ENCODE assay signal across 27 cellular contexts in genomic region chr2:32691678-32692077, GRCh38.
"Had no signal": no experiment of that assay in that cellular context is flagged by ENCODE, and none has a peak within 500 bp of the region (broad histone marks: within the 10 kb centered on the region; RNA-seq: fewer than 3 reads in every experiment).

No MANE protein-coding gene starts in this region.

- ATAC-seq: psoas muscle; right cardiac atrium; right lobe of liver; stimulated activated effector memory CD8-positive, alpha-beta T cell treated with anti-CD3 and anti-CD28 coated beads, Interleukin-12 subunit alpha, Interleukin-12 subunit beta, amount 100 ng/mL, for 72 hours; stimulated activated naive B cell treated with anti-CD40 and anti-IgM and Interleukin-4, amounts not matched to agents 10 μg/mL and 1 μg/mL and 100 μg/mL, for 72 hours had no signal

- H3K4me3 ChIP-seq: neural progenitor cell, ovary, psoas muscle, right lobe of liver, sigmoid colon, stomach, thoracic aorta, thyroid gland, tibial nerve, upper lobe of left lung, vagina had no signal

- H3K36me3 ChIP-seq: neural progenitor cell, ovary, right lobe of liver, sigmoid colon, thoracic aorta, thyroid gland, upper lobe of left lung, vagina had no signal

- H3K27me3 Mint-ChIP-seq: progenitor cell of endocrine pancreas; stimulated activated naive B cell treated with anti-CD40 and anti-IgM and Interleukin-4, amounts not matched to agents 10 μg/mL and 1 μg/mL and 100 μg/mL, for 72 hours; stimulated activated naive CD8-positive, alpha-beta T cell treated with anti-CD3 and anti-CD28 coated beads, Interleukin-15, Interleukin-2, amounts not matched to agents 100 ng/mL and 50 ng/mL, for 24 hours had no signal

- DNase-seq: occipital lobe; ovary; posterior cingulate gyrus; psoas muscle; right cardiac atrium; right lobe of liver; sigmoid colon; small intestine; stimulated activated CD4-positive, alpha-beta T cell treated with anti-CD3 and anti-CD28 coated beads, Interleukin-15, amount 100 ng/mL, for 24 hours; stimulated activated CD4-positive, alpha-beta T cell treated with anti-CD3 and anti-CD28 coated beads, Interleukin-2, amount 100 ng/mL, for 24 hours; stimulated activated CD4-positive, alpha-beta T cell treated with anti-CD3 and anti-CD28 coated beads, Interleukin-2, amount 100 ng/mL, for 48 hours; stimulated activated CD4-positive, alpha-beta T cell treated with anti-CD3 and anti-CD28 coated beads, Interleukin-4, amount 100 ng/mL, for 24 hours; stimulated activated naive B cell treated with anti-CD40 and anti-IgM and Interleukin-4, amounts not matched to agents 10 μg/mL and 1 μg/mL and 100 μg/mL, for 72 hours; stimulated activated naive CD4-positive, alpha-beta T cell treated with Interleukin-2 at 50 U/mL for 16 hours; stomach; thyroid gland; trophoblast cell; upper lobe of left lung had no signal

- H3K4me1 Mint-ChIP-seq: nephron; neural progenitor cell; stimulated activated effector memory CD8-positive, alpha-beta T cell treated with anti-CD3 and anti-CD28 coated beads, Interleukin-12 subunit alpha, Interleukin-12 subunit beta, amount 100 ng/mL, for 72 hours had no signal

- H3K79me2 ChIP-seq: parathyroid adenoma had no signal

- H3K27me3 ChIP-seq: neural progenitor cell, ovary, right lobe of liver, sigmoid colon, stomach, thyroid gland, tibial nerve, upper lobe of left lung, vagina had no signal

- H2AFZ ChIP-seq: neural progenitor cell, parathyroid adenoma had no signal

- H3K27ac Mint-ChIP-seq: nephron; neural progenitor cell; progenitor cell of endocrine pancreas; stimulated activated effector memory CD8-positive, alpha-beta T cell treated with anti-CD3 and anti-CD28 coated beads, Interleukin-12 subunit alpha, Interleukin-12 subunit beta, amount 100 ng/mL, for 72 hours; stimulated activated naive B cell treated with anti-CD40 and anti-IgM and Interleukin-4, amounts not matched to agents 10 μg/mL and 1 μg/mL and 100 μg/mL, for 72 hours; stimulated activated naive CD8-positive, alpha-beta T cell treated with anti-CD3 and anti-CD28 coated beads, Interleukin-15, Interleukin-2, amounts not matched to agents 100 ng/mL and 50 ng/mL, for 24 hours had no signal

- H3K36me3 Mint-ChIP-seq: neural progenitor cell had no signal

- H3K9me3 Mint-ChIP-seq: nephron; neural progenitor cell; stimulated activated effector memory CD8-positive, alpha-beta T cell treated with anti-CD3 and anti-CD28 coated beads, Interleukin-12 subunit alpha, Interleukin-12 subunit beta, amount 100 ng/mL, for 72 hours; stimulated activated naive B cell treated with anti-CD40 and anti-IgM and Interleukin-4, amounts not matched to agents 10 μg/mL and 1 μg/mL and 100 μg/mL, for 72 hours; stimulated activated naive CD8-positive, alpha-beta T cell treated with anti-CD3 and anti-CD28 coated beads, Interleukin-15, Interleukin-2, amounts not matched to agents 100 ng/mL and 50 ng/mL, for 24 hours had no signal

- H3K9me3 ChIP-seq: ovary, psoas muscle, right lobe of liver, sigmoid colon, stomach, thoracic aorta, thyroid gland, tibial nerve, upper lobe of left lung, vagina had no signal

- H3K4me2 ChIP-seq: neural progenitor cell had no signal

- H3K9ac ChIP-seq: neural progenitor cell, parathyroid adenoma had no signal

- H3K4me3 Mint-ChIP-seq: nephron; neural progenitor cell; stimulated activated effector memory CD8-positive, alpha-beta T cell treated with anti-CD3 and anti-CD28 coated beads, Interleukin-12 subunit alpha, Interleukin-12 subunit beta, amount 100 ng/mL, for 72 hours; stimulated activated naive B cell treated with anti-CD40 and anti-IgM and Interleukin-4, amounts not matched to agents 10 μg/mL and 1 μg/mL and 100 μg/mL, for 72 hours; stimulated activated naive CD8-positive, alpha-beta T cell treated with anti-CD3 and anti-CD28 coated beads, Interleukin-15, Interleukin-2, amounts not matched to agents 100 ng/mL and 50 ng/mL, for 24 hours had no signal

- H3K27ac ChIP-seq: neural progenitor cell, ovary, parathyroid adenoma, psoas muscle, right lobe of liver, sigmoid colon, stomach, thoracic aorta, thyroid gland, tibial nerve, upper lobe of left lung, vagina had no signal

- H3K4me1 ChIP-seq: neural progenitor cell, parathyroid adenoma, psoas muscle, right lobe of liver, sigmoid colon, stomach, thyroid gland, tibial nerve, upper lobe of left lung, vagina had no signal
